Comparison of ENCODE assay signal across 8 cellular contexts in genomic region chr18:62486290-62486964, GRCh38. TPM values are rescaled to one million over a fixed set of nuclear protein-coding genes. Genes with fewer than 3 reads are reported as not detected.
DNase-seq lines count a peak whose midpoint lies in the region; ATAC-seq and TF ChIP-seq lines count a peak whose summit lies in the region.

No MANE protein-coding gene starts in this region.

- ATAC-seq in GM18502 (IDR thresholded peaks at IDR 0.05; ENCODE audit: poor library complexity, unreplicated experiment), result peak; percentile 50
- ATAC-seq in IMR-90 (ENCODE audit: low read depth), result no peak
- ATAC-seq in omental fat pad (ENCODE audit: low FRiP score), result peak; percentile 62
- no peak for ATAC-seq in HG03457 (IDR thresholded peaks at IDR 0.05; ENCODE audit: unreplicated experiment)

- H2BK5ac ChIP-seq in IMR-90 (ENCODE audit: low read depth, low read length, poor library complexity, severe bottlenecking), result no peak overlapping the region

- intact Hi-C loops in IMR-90 (cut with micrococcal nuclease) (no loop called here), CD14-positive monocyte (cut with micrococcal nuclease) (no loop called here)

- BruUV-seq in IMR-90 (replicated peaks; lab: Mats Ljungman, UMichigan), result no TSS peak

- H2BK20ac ChIP-seq in IMR-90 (ENCODE audit: low read depth, low read length), result no peak overlapping the region

- H3K4me3 Mint-ChIP-seq in activated naive CD8-positive, alpha-beta T cell treated with anti-CD3 and anti-CD28 coated beads for 36 hours, result no peak overlapping the region
- no peak overlapping the region for H3K4me3 Mint-ChIP-seq in CD14-positive monocyte

- peaks cover 14% of the 10 kb centered on the region for H3K27me3 ChIP-seq in IMR-90 (ENCODE audit: control insufficient read depth, insufficient read depth, low read length)

- H3K9me1 ChIP-seq in IMR-90 (ENCODE audit: insufficient read depth, low read length), result no peaks in the 10 kb centered on the region

- no peaks in the 10 kb centered on the region for H3K36me3 ChIP-seq in IMR-90 (ENCODE audit: control insufficient read depth, insufficient read depth, low read length)

- H2BK15ac ChIP-seq in IMR-90 (ENCODE audit: low read depth, low read length), result no peak overlapping the region

- no peak overlapping the region for H4K8ac ChIP-seq in IMR-90 (ENCODE audit: low read depth in 2 of 2, low read length in 2 of 2)

- H2BK120ac ChIP-seq in IMR-90 (ENCODE audit: low read depth, low read length), result no peak overlapping the region

- POLR2A ChIA-PET in IMR-90 (lab: Charles Lee; ENCODE audit: unreplicated experiment), result no interaction called here

- H3K9me3 ChIP-seq in IMR-90 (ENCODE audit: control insufficient read depth, insufficient read depth, low read length), result no peaks in the 10 kb centered on the region

- dilution Hi-C loops in IMR-90 (cut with HindIII; ENCODE audit: low sequenced_read_pairs, unreplicated experiment), result no loop called here

- H3K18ac ChIP-seq in IMR-90 (ENCODE audit: low read depth, low read length), result no peak overlapping the region

- CTCF ChIA-PET in IMR-90 (lab: Yijun Ruan, JAX), result interaction anchor here (1.0 kb wide), 1 partner anchor 10 kb away, joined by 3 read pairs; no protein-coding TSS in a partner anchor

- no peak overlapping the region for H3K4ac ChIP-seq in IMR-90 (ENCODE audit: low read depth, low read length)

- peaks cover 25% of the 10 kb centered on the region for H3K27me3 Mint-ChIP-seq in activated naive CD8-positive, alpha-beta T cell treated with anti-CD3 and anti-CD28 coated beads for 36 hours
- peaks cover 0 to 3% (median 0%) of the 10 kb centered on the region in 3 donors for H3K27me3 Mint-ChIP-seq in CD14-positive monocyte (ENCODE audit: low read depth in 3 of 3)

- 50% methylated on average over 1 of the region's 4 CpGs; no CpG with 5 or more reads in 1 of the 2 experiments for WGBS in IMR-90 (ENCODE audit: extremely low coverage in 2 of 2, insufficient read length in 1 of 2), 2 experiments

- no peak overlapping the region for H3K27ac Mint-ChIP-seq in activated naive CD8-positive, alpha-beta T cell treated with anti-CD3 and anti-CD28 coated beads for 36 hours
- no peak overlapping the region for H3K27ac Mint-ChIP-seq in CD14-positive monocyte

- H3K9me3 Mint-ChIP-seq in activated naive CD8-positive, alpha-beta T cell treated with anti-CD3 and anti-CD28 coated beads for 36 hours, result peaks cover 2% of the 10 kb centered on the region
- H3K9me3 Mint-ChIP-seq in CD14-positive monocyte, result peaks cover 0 to 10% (median 4%) of the 10 kb centered on the region in 7 donors

- in situ Hi-C loops in IMR-90 (cut with MboI; ENCODE audit: low sequenced_read_pairs), result no loop called here

- no peaks in the 10 kb centered on the region for H3K4me1 ChIP-seq in IMR-90 (ENCODE audit: control insufficient read depth, insufficient read depth, low read length)

- H3K4me2 ChIP-seq in IMR-90 (ENCODE audit: low read depth, low read length), result no peak overlapping the region

- TF ChIP-seq CTCF in IMR-90 (conservative IDR thresholded peaks at IDR 0.05; ENCODE audit: low read depth, low read length) (no peak), omental fat pad (IDR thresholded peaks at IDR 0.05) (no peak), GM20000 (IDR thresholded peaks at IDR 0.05; ENCODE audit: extremely low read depth, missing control alignments) (no peak), CD14-positive monocyte (IDR thresholded peaks at IDR 0.05) (no peak)

- no peak for TF ChIP-seq POLR2A in IMR-90 (IDR thresholded peaks at IDR 0.05; ENCODE audit: low read depth, low read length)

- H3K79me1 ChIP-seq in IMR-90 (ENCODE audit: low read depth in 1 of 2, low read length in 2 of 2), result no peaks in the 10 kb centered on the region

- H4K20me1 ChIP-seq in IMR-90 (ENCODE audit: insufficient read depth, low read length), result no peaks in the 10 kb centered on the region

- H2AK9ac ChIP-seq in IMR-90 (replicated peaks; ENCODE audit: low read depth, low read length, poor library complexity), result no peak overlapping the region

- no peak for TF ChIP-seq RAD21 in IMR-90 (IDR thresholded peaks at IDR 0.05; ENCODE audit: low read length)

- H3K56ac ChIP-seq in IMR-90 (ENCODE audit: extremely low read depth, insufficient read depth, low read length), result no peak overlapping the region

- DNase-seq in IMR-90, result peak; percentile 16
- peak; percentile 6 for DNase-seq in activated naive CD8-positive, alpha-beta T cell treated with anti-CD3 and anti-CD28 coated beads for 36 hours
- no peak for DNase-seq in omental fat pad (ENCODE audit: low spot score)
- no peak for DNase-seq in GM20000 (ENCODE audit: low spot score)
- DNase-seq in occipital lobe (lab: John Stamatoyannopoulos, UW), result no peak
- DNase-seq in CD14-positive monocyte (ENCODE audit: low spot score), result no peak

- no peaks in the 10 kb centered on the region for H3K36me3 Mint-ChIP-seq in activated naive CD8-positive, alpha-beta T cell treated with anti-CD3 and anti-CD28 coated beads for 36 hours
- H3K36me3 Mint-ChIP-seq in CD14-positive monocyte, result no peaks in the 10 kb centered on the region

- H4K91ac ChIP-seq in IMR-90 (ENCODE audit: insufficient read depth, low read depth, low read length), result no peak overlapping the region

- no peak overlapping the region for H3K9ac ChIP-seq in IMR-90 (ENCODE audit: low read depth, low read length)

- H3K4me1 Mint-ChIP-seq in activated naive CD8-positive, alpha-beta T cell treated with anti-CD3 and anti-CD28 coated beads for 36 hours, result peaks cover 8% of the 10 kb centered on the region
- no peaks in the 10 kb centered on the region for H3K4me1 Mint-ChIP-seq in CD14-positive monocyte

- no peak overlapping the region for H2AFZ ChIP-seq in IMR-90 (replicated peaks; ENCODE audit: low read length, poor library complexity)

- H4K5ac ChIP-seq in IMR-90 (ENCODE audit: low read depth, low read length), result no peak overlapping the region

- no peak overlapping the region for H3K27ac ChIP-seq in IMR-90 (ENCODE audit: insufficient read depth, low read length)

- no peak overlapping the region for H2AK5ac ChIP-seq in IMR-90 (ENCODE audit: low read depth, low read length)

- no peak overlapping the region for H3K14ac ChIP-seq in IMR-90 (replicated peaks; ENCODE audit: low read depth, low read length)

- H3K23ac ChIP-seq in IMR-90 (ENCODE audit: low read depth, low read length), result no peak overlapping the region

- H3K4me3 ChIP-seq in IMR-90 (ENCODE audit: insufficient read depth, low read depth, low read length), result no peak overlapping the region

TF ChIP-seq in IMR-90, 13 proteins besides CTCF, POLR2A, EP300 and RAD21:
- TF ChIP-seq CHD1 (IDR thresholded peaks at IDR 0.05; ENCODE audit: low read depth, low read length) (no peak), MAFK (IDR thresholded peaks at IDR 0.05; ENCODE audit: low read depth, low read length) (no peak), NFE2L2 (IDR thresholded peaks at IDR 0.05; ENCODE audit: low read depth, low read length) (no peak)

RNA-seq across cellular contexts. Expression of gene ZCCHC2, which starts 36.4 kb away (rescaled TPM):
- 2.2 and 3.6 TPM in 2 replicates for total RNA-seq in IMR-90 (2012; rRNA removed)
- polyA plus RNA-seq in IMR-90 (2012; rRNA removed), result 3.2 and 4.1 TPM in 2 replicates
- 1.5 and 2.1 TPM in 2 replicates for polyA plus RNA-seq in IMR-90 (2012; cell fraction: cytosol; rRNA removed)
- polyA plus RNA-seq in IMR-90 (2012; cell fraction: nucleus; rRNA removed; ENCODE audit: low replicate concordance), result 5.9 and 9.1 TPM in 2 replicates
- 10 to 100 TPM; 25.1 to 28.9 TPM for total RNA-seq in activated naive CD8-positive, alpha-beta T cell treated with anti-CD3 and anti-CD28 coated beads for 36 hours
- total RNA-seq in omental fat pad, result 10 to 100 TPM; 22.1 to 37.1 (median 30.7) TPM
- 13.1 TPM for total RNA-seq in occipital lobe
- polyA plus RNA-seq in CD14-positive monocyte, result under 1 TPM; 0.59 to 0.71 TPM

Comparison
In these comparisons a context has a peak if more than half of its experiments do, and no peak if none do; other contexts are left out.
1. ATAC-seq: peak in GM18502 (single experiment) and omental fat pad (single experiment); none in IMR-90 (single experiment) and HG03457 (single experiment).
2. DNase-seq: peak in IMR-90 (single experiment) and activated naive CD8-positive, alpha-beta T cell treated with anti-CD3 and anti-CD28 coated beads for 36 hours (single experiment); none in omental fat pad (single experiment), GM20000 (single experiment), occipital lobe (single experiment) and CD14-positive monocyte (single experiment).